1 cellular context compared by ENCODE assay signal in genomic region chr6:36029464-36029863, GRCh38.
TF ChIP-seq lines count a peak whose summit lies in the region.

No MANE protein-coding gene starts in this region.

TF ChIP-seq in liver, 16 proteins besides CTCF, POLR2A, EP300 and RAD21 (continued from another document):
- TF ChIP-seq REST (IDR thresholded peaks at IDR 0.05) (peak; percentile 33), EGR1 (IDR thresholded peaks at IDR 0.05; ENCODE audit: low read depth in 2 of 2) (no peak), ATF3 (IDR thresholded peaks at IDR 0.05) (no peak)
